Comparison of ENCODE assay signal across 8 cellular contexts in genomic region chr7:8436965-8437364, GRCh38. TPM values are rescaled to one million over a fixed set of nuclear protein-coding genes. Genes with fewer than 3 reads are reported as not detected.
DNase-seq lines count a peak whose midpoint lies in the region; ATAC-seq, FAIRE-seq and TF ChIP-seq lines count a peak whose summit lies in the region.

No MANE protein-coding gene starts in this region.

- DNase-seq in EL, result peak; percentile 3
- peak; percentile 24 for DNase-seq in RCC 7860 (ENCODE audit: low spot score)
- peak in 4 of 10 donors; percentile 33 to 68 (median 56) for DNase-seq in dorsolateral prefrontal cortex
- peak; percentile 21 to 72 for DNase-seq in trophoblast cell
- DNase-seq in central memory CD4-positive, alpha-beta T cell, result no peak
- DNase-seq in lower leg skin (ENCODE audit: low spot score in 2 of 2), result no peak

- H2BK5ac ChIP-seq in trophoblast cell (ENCODE audit: low read depth, low read length, poor library complexity), result no peak overlapping the region

- H3K9me3 ChIP-seq in trophoblast cell (ENCODE audit: insufficient read depth, low read depth, low read length), result peaks cover 5% of the 10 kb centered on the region

- no peak overlapping the region for H4K91ac ChIP-seq in trophoblast cell (ENCODE audit: low read depth, low read length)

- ATAC-seq in GM19351 (IDR thresholded peaks at IDR 0.05; ENCODE audit: unreplicated experiment) (peak; percentile 80), HG03342 (IDR thresholded peaks at IDR 0.05; ENCODE audit: unreplicated experiment) (peak; percentile 82)

- H3K23ac ChIP-seq in trophoblast cell (ENCODE audit: low read length), result no peak overlapping the region

- peak; percentile 19 to 75 (median 62) for TF ChIP-seq CTCF in dorsolateral prefrontal cortex (IDR thresholded peaks at IDR 0.05 in 54 of 56, conservative IDR thresholded peaks at IDR 0.05 in 2 of 56; ENCODE audit: low read depth in 1 of 56, partially characterized antibody in 56 of 56)
- TF ChIP-seq CTCF in lower leg skin (IDR thresholded peaks at IDR 0.05), result no peak

- no CpG with 5 or more reads among the region's 15 CpGs for WGBS in trophoblast cell (ENCODE audit: extremely low coverage, insufficient coverage, insufficient read length)
- WGBS in lower leg skin, 2 donors, result 2 to 3% methylated on average over 15 of the region's 15 CpGs

- no peak overlapping the region for H3K9ac ChIP-seq in trophoblast cell (ENCODE audit: low read length)

- peaks cover 6 to 13% of the 10 kb centered on the region in 2 experiments for H3K4me1 ChIP-seq in trophoblast cell (ENCODE audit: control insufficient read depth in 1 of 2, insufficient read depth in 2 of 2, low read length in 2 of 2)

- FAIRE-seq in RCC 7860 (lab: Jason Lieb, UNC), result no peak

- H2AK5ac ChIP-seq in trophoblast cell (ENCODE audit: low read length), result no peak overlapping the region

- H4K8ac ChIP-seq in trophoblast cell (ENCODE audit: low read depth, low read length), result no peak overlapping the region

- H3K27me3 ChIP-seq in dorsolateral prefrontal cortex (peaks cover 17 to 100% (median 97%) of the 10 kb centered on the region in 45 donors), trophoblast cell (ENCODE audit: insufficient read depth, low read length) (peaks cover 70% of the 10 kb centered on the region)

- H3K79me1 ChIP-seq in trophoblast cell (ENCODE audit: low read length), result no peaks in the 10 kb centered on the region

- no peaks in the 10 kb centered on the region for H3K36me3 ChIP-seq in trophoblast cell (ENCODE audit: control insufficient read depth in 1 of 2, insufficient read depth in 2 of 2, low read length in 2 of 2)

- no peak overlapping the region for H3K18ac ChIP-seq in trophoblast cell (ENCODE audit: low read length)

- no peaks in the 10 kb centered on the region for H3K79me2 ChIP-seq in trophoblast cell (ENCODE audit: control insufficient read depth, insufficient read depth, low read length, poor library complexity)

- H3K27ac ChIP-seq in dorsolateral prefrontal cortex (peak overlapping the region in 2 of 59 donors; percentile 13 to 45), trophoblast cell (ENCODE audit: low read depth, low read length) (no peak overlapping the region)

- no peak for TF ChIP-seq POLR2A in lower leg skin (IDR thresholded peaks at IDR 0.05)

- H3K4ac ChIP-seq in trophoblast cell (ENCODE audit: low read depth, low read length), result no peak overlapping the region

- H2BK120ac ChIP-seq in trophoblast cell (ENCODE audit: insufficient read depth, low read length, poor library complexity), result no peak overlapping the region

- no peak overlapping the region for H2BK12ac ChIP-seq in trophoblast cell (ENCODE audit: low read length)

- no peak overlapping the region for H4K12ac ChIP-seq in trophoblast cell (ENCODE audit: low read depth, low read length)

- no peak overlapping the region for H2AFZ ChIP-seq in trophoblast cell (ENCODE audit: insufficient read depth, low read length, poor library complexity)

- no peak overlapping the region for H3K14ac ChIP-seq in trophoblast cell (ENCODE audit: low read length)

- intact Hi-C loops in dorsolateral prefrontal cortex (cut with DNase I) (no loop called here), lower leg skin (cut with DNase I; ENCODE audit: low total_unique reads) (no loop called here)

- no peak overlapping the region for H3K4me2 ChIP-seq in trophoblast cell (ENCODE audit: low read length)

- peak overlapping the region in 46 of 59 donors; percentile 5 to 65 (median 46) for H3K4me3 ChIP-seq in dorsolateral prefrontal cortex
- no peak overlapping the region for H3K4me3 ChIP-seq in trophoblast cell (ENCODE audit: low read depth, low read length)
- no peak overlapping the region for H3K4me3 ChIP-seq in lower leg skin (ENCODE audit: low read depth, poor library complexity, severe bottlenecking)

RNA-seq across cellular contexts. Expression of gene NXPH1, which starts 3.6 kb away (rescaled TPM):
- total RNA-seq in dorsolateral prefrontal cortex, result 10 to 100 TPM in 114 of 120 experiments, 1 to 10 TPM in 6; 6.8 to 51.5 (median 21.6) TPM
- not detected in 2 replicates for polyA plus RNA-seq in trophoblast cell (2013)
- not detected for total RNA-seq in lower leg skin

Comparison
In these comparisons a context has a peak if more than half of its experiments do, and no peak if none do; other contexts are left out.
1. DNase-seq: peak in EL (single experiment), RCC 7860 (single experiment) and trophoblast cell (2 of 2); none in central memory CD4-positive, alpha-beta T cell (single experiment) and lower leg skin (0 of 2).
2. H3K4me3 ChIP-seq: peak in dorsolateral prefrontal cortex (46 of 59); none in trophoblast cell (single experiment) and lower leg skin (single experiment).
3. CTCF ChIP-seq: peak in dorsolateral prefrontal cortex (56 of 56); none in lower leg skin (0 of 3).
4. RNA of gene NXPH1, which starts 3.6 kb away (total RNA-seq): 6.8 to 51.5 TPM in dorsolateral prefrontal cortex; not detected in lower leg skin; every median in the first group is over 4 times any median in the second.